19 cellular contexts compared by ENCODE assay signal in genomic region chr5:124001216-124001615, GRCh38.
DNase-seq lines count a peak whose midpoint lies in the region; ATAC-seq, FAIRE-seq and TF ChIP-seq lines count a peak whose summit lies in the region.
"Had no signal": no experiment of that assay in that cellular context is flagged by ENCODE, and none has a peak within 500 bp of the region (broad histone marks: within the 10 kb centered on the region; RNA-seq: fewer than 3 reads in every experiment).

No MANE protein-coding gene starts in this region.

- H3K4me3 ChIP-seq in GM23338 = no peak overlapping the region
- H3K4me3 ChIP-seq in astrocyte (ENCODE audit: insufficient read depth, low read depth, low read length) = no peak overlapping the region
- no peak overlapping the region for H3K4me3 ChIP-seq in mesodermal cell (ENCODE audit: extremely low read depth, insufficient read depth, low read length, poor library complexity, severe bottlenecking)
- H3K4me3 ChIP-seq: Peyer's patch had no signal

- H3K36me3 Mint-ChIP-seq in GM23338 (ENCODE audit: low read depth) (peaks cover 5% of the 10 kb centered on the region; the same call in 2 of the 3 replicates), astrocyte (ENCODE audit: low read depth, unreplicated experiment) (no peaks in the 10 kb centered on the region)

- H3K4me1 Mint-ChIP-seq in GM23338 (peaks cover 7% of the 10 kb centered on the region; the same call in 2 of the 3 replicates), astrocyte (ENCODE audit: low read depth, unreplicated experiment) (peaks cover 37% of the 10 kb centered on the region)
- H3K4me1 Mint-ChIP-seq: B cell had no signal

- H3K79me2 ChIP-seq in GM23338 (replicated peaks; ENCODE audit: insufficient read depth) (no peaks in the 10 kb centered on the region), astrocyte (ENCODE audit: insufficient read depth, low read length) (no peaks in the 10 kb centered on the region)

- no peak for FAIRE-seq in astrocyte (lab: Jason Lieb, UNC)
- FAIRE-seq: A204.1, D721Med had no signal

- H3K27ac ChIP-seq in GM23338 (ENCODE audit: low read depth) = no peak overlapping the region
- H3K27ac ChIP-seq in astrocyte (ENCODE audit: low read depth, low read length) = no peak overlapping the region
- peak overlapping the region; percentile 71 for H3K27ac ChIP-seq in mesodermal cell (ENCODE audit: low read depth, low read length, severe bottlenecking)
- H3K27ac ChIP-seq: Peyer's patch had no signal

- DNase-seq in GM23338 (ENCODE audit: low spot score) (peak; percentile 1), astrocyte (ENCODE audit: low read depth) (no peak), renal cortical epithelial cell (ENCODE audit: low read depth) (peak; percentile 25), SIG-M5 (lab: John Stamatoyannopoulos, UW) (no peak), AML-193 (lab: John Stamatoyannopoulos, UW) (no peak)
- DNase-seq: DMS53, H9, KBM-7, NCI-H2029 treated with DMSO at 0.1 percent for 48 hours, NCI-H345, NCI-H524 treated with DMSO at 0.1 percent for 48 hours, NCI-H82, Peyer's patch had no signal

- H3K9me3 ChIP-seq in astrocyte (ENCODE audit: insufficient read depth, low read depth, low read length) (no peaks in the 10 kb centered on the region), mesodermal cell (ENCODE audit: control insufficient read depth, low read length) (peaks cover 2% of the 10 kb centered on the region)
- H3K9me3 ChIP-seq: Peyer's patch had no signal

- H4K20me1 ChIP-seq in GM23338 (replicated peaks; ENCODE audit: insufficient read depth) (no peaks in the 10 kb centered on the region), astrocyte (ENCODE audit: insufficient read depth, low read length) (no peaks in the 10 kb centered on the region)

- H3F3A ChIP-seq in GM23338 (replicated peaks; ENCODE audit: low read depth) = no peaks in the 10 kb centered on the region

- no peaks in the 10 kb centered on the region for H3K36me3 ChIP-seq in GM23338 (ENCODE audit: insufficient read depth)
- H3K36me3 ChIP-seq in astrocyte (ENCODE audit: insufficient read depth, low read length) = no peaks in the 10 kb centered on the region
- no peaks in the 10 kb centered on the region for H3K36me3 ChIP-seq in mesodermal cell (ENCODE audit: control insufficient read depth, insufficient read depth, low read length)
- H3K36me3 ChIP-seq: Peyer's patch had no signal

- peak overlapping the region; percentile 16; the same call in 1 of the 2 replicates for H2AFZ ChIP-seq in GM23338
- H2AFZ ChIP-seq in astrocyte (ENCODE audit: low read depth, low read length) = peak overlapping the region; percentile 19

- no peak for ATAC-seq in GM23338
- ATAC-seq in GM18520 (IDR thresholded peaks at IDR 0.05; ENCODE audit: unreplicated experiment) = no peak
- no peak for ATAC-seq in activated CD4-positive, CD25-positive, alpha-beta regulatory T cell treated with anti-CD3 and anti-CD28 coated beads, Interleukin-2, amount 50 U/mL, for 24 hours

- H3K27me3 Mint-ChIP-seq in GM23338 (ENCODE audit: insufficient read depth, low read depth, poor library complexity) (peaks cover 1% of the 10 kb centered on the region), astrocyte (ENCODE audit: low read depth, unreplicated experiment) (no peaks in the 10 kb centered on the region)
- H3K27me3 Mint-ChIP-seq: B cell had no signal

- no peak overlapping the region for H3K4me3 Mint-ChIP-seq in GM23338
- H3K4me3 Mint-ChIP-seq in astrocyte (ENCODE audit: unreplicated experiment) = no peak overlapping the region
- H3K4me3 Mint-ChIP-seq: B cell, H9 had no signal

- H3K9ac ChIP-seq in astrocyte (ENCODE audit: low read length) = no peak overlapping the region

- H3K4me1 ChIP-seq in GM23338 (ENCODE audit: insufficient read depth) (no peaks in the 10 kb centered on the region), astrocyte (ENCODE audit: insufficient read depth, low read length) (peaks cover 13% of the 10 kb centered on the region), mesodermal cell (ENCODE audit: control insufficient read depth, insufficient read depth, low read length, poor library complexity, severe bottlenecking) (peaks cover 49% of the 10 kb centered on the region)
- H3K4me1 ChIP-seq: Peyer's patch had no signal

- TF ChIP-seq CTCF in GM23338 (conservative IDR thresholded peaks at IDR 0.05; ENCODE audit: low read depth in 2 of 2) = no peak
- TF ChIP-seq CTCF in astrocyte (IDR thresholded peaks at IDR 0.05; ENCODE audit: insufficient read depth, low read depth, low read length) = no peak

- peaks cover 6% of the 10 kb centered on the region for H3K9me2 ChIP-seq in GM23338 (ENCODE audit: insufficient read depth)

- H3K27ac Mint-ChIP-seq in GM23338 (no peak overlapping the region), astrocyte (ENCODE audit: unreplicated experiment) (no peak overlapping the region)
- H3K27ac Mint-ChIP-seq: B cell, H9 had no signal

- H3K4me2 ChIP-seq in GM23338 = no peak overlapping the region
- no peak overlapping the region for H3K4me2 ChIP-seq in astrocyte (ENCODE audit: low read length)

- peaks cover 4% of the 10 kb centered on the region for H3K9me3 Mint-ChIP-seq in GM23338
- H3K9me3 Mint-ChIP-seq in astrocyte (ENCODE audit: unreplicated experiment) = no peaks in the 10 kb centered on the region

- H3K27me3 ChIP-seq in GM23338 (ENCODE audit: insufficient read depth) (no peaks in the 10 kb centered on the region), astrocyte (ENCODE audit: insufficient read depth, low read length) (no peaks in the 10 kb centered on the region)
- H3K27me3 ChIP-seq: Peyer's patch had no signal

- WGBS in mesodermal cell (ENCODE audit: insufficient coverage in 2 of 2), 2 experiments = 43 to 60% methylated on average over 1 of the region's 2 CpGs

TF ChIP-seq in GM23338, 12 proteins besides CTCF, POLR2A, EP300 and RAD21 (continues in another document):
- TF ChIP-seq, protein P1, sequence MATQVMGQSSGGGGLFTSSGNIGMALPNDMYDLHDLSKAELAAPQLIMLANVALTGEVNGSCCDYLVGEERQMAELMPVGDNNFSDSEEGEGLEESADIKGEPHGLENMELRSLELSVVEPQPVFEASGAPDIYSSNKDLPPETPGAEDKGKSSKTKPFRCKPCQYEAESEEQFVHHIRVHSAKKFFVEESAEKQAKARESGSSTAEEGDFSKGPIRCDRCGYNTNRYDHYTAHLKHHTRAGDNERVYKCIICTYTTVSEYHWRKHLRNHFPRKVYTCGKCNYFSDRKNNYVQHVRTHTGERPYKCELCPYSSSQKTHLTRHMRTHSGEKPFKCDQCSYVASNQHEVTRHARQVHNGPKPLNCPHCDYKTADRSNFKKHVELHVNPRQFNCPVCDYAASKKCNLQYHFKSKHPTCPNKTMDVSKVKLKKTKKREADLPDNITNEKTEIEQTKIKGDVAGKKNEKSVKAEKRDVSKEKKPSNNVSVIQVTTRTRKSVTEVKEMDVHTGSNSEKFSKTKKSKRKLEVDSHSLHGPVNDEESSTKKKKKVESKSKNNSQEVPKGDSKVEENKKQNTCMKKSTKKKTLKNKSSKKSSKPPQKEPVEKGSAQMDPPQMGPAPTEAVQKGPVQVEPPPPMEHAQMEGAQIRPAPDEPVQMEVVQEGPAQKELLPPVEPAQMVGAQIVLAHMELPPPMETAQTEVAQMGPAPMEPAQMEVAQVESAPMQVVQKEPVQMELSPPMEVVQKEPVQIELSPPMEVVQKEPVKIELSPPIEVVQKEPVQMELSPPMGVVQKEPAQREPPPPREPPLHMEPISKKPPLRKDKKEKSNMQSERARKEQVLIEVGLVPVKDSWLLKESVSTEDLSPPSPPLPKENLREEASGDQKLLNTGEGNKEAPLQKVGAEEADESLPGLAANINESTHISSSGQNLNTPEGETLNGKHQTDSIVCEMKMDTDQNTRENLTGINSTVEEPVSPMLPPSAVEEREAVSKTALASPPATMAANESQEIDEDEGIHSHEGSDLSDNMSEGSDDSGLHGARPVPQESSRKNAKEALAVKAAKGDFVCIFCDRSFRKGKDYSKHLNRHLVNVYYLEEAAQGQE (IDR thresholded peaks at IDR 0.05; ENCODE audit: unreplicated experiment) = no peak
- no peak for TF ChIP-seq ZNF331 (CRISPR knock-in tag; IDR thresholded peaks at IDR 0.05; ENCODE audit: low read depth)
- no peak for TF ChIP-seq CREB1 (CRISPR knock-in tag; IDR thresholded peaks at IDR 0.05; ENCODE audit: low read depth)
- no peak for TF ChIP-seq EZH2 (IDR thresholded peaks at IDR 0.05; ENCODE audit: low read depth, unreplicated experiment)
- no peak for TF ChIP-seq POLR2AphosphoS5 (IDR thresholded peaks at IDR 0.05; ENCODE audit: low read depth)
- TF ChIP-seq ZNF114 (CRISPR knock-in tag; IDR thresholded peaks at IDR 0.05) = no peak
- no peak for TF ChIP-seq NANOG (IDR thresholded peaks at IDR 0.05; ENCODE audit: borderline replicate concordance)
- TF ChIP-seq STAT1 (IDR thresholded peaks at IDR 0.05; ENCODE audit: unreplicated experiment) = no peak
- TF ChIP-seq JUNB (IDR thresholded peaks at IDR 0.05; ENCODE audit: unreplicated experiment) = no peak
- TF ChIP-seq, protein P2, sequence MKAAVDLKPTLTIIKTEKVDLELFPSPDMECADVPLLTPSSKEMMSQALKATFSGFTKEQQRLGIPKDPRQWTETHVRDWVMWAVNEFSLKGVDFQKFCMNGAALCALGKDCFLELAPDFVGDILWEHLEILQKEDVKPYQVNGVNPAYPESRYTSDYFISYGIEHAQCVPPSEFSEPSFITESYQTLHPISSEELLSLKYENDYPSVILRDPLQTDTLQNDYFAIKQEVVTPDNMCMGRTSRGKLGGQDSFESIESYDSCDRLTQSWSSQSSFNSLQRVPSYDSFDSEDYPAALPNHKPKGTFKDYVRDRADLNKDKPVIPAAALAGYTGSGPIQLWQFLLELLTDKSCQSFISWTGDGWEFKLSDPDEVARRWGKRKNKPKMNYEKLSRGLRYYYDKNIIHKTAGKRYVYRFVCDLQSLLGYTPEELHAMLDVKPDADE (IDR thresholded peaks at IDR 0.05) = no peak

Comparison
In these comparisons a context has a peak if more than half of its experiments do, and no peak if none do; other contexts are left out.
1. DNase-seq: peak in GM23338 (single experiment) and renal cortical epithelial cell (single experiment); none in astrocyte (single experiment), SIG-M5 (single experiment) and AML-193 (0 of 2).